ENCODE assay signal across 13 cellular contexts in the genomic region with DNA sequence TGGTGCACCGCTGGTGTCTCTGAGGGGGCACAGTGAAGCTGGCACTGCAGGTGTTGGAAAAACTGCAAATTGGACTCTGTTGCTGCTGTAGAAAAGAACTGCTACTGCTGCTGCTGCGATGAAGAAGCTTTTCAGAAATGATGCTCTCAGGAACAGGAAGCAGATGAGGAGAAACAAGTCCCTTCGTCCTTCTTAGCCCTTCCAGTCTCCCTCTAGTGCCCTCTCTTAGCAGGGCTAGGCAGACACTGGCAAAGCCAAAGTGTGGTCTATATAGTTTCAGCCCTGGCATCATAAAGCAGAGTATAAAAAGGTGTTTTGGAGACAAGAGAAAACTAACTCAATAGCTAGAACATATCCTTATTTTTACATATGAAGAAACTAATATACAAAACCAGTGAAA.
"Had no signal": no experiment of that assay in that cellular context is flagged by ENCODE, and none has a peak within 500 bp of the region (broad histone marks: within the 10 kb centered on the region; RNA-seq: fewer than 3 reads in every experiment).

No MANE protein-coding gene starts in this region.

- H3K4me3 Mint-ChIP-seq: activated CD8-positive, alpha-beta memory T cell treated with anti-CD3 and anti-CD28 coated beads, Interleukin-2, amount 10 ng/mL, durations not matched to agents 7 days and 5 days; activated naive CD8-positive, alpha-beta T cell; activated T-cell treated with anti-CD3 and anti-CD28 coated beads, Interleukin-2, amount 50 U/mL, for 24 hours; naive thymus-derived CD4-positive, alpha-beta T cell; stimulated activated naive CD8-positive, alpha-beta T cell treated with anti-CD3 and anti-CD28 coated beads, Interleukin-15, Interleukin-2, amounts not matched to agents 100 ng/mL and 50 ng/mL, for 24 hours had no signal

- H3K4me1 Mint-ChIP-seq: activated CD8-positive, alpha-beta memory T cell treated with anti-CD3 and anti-CD28 coated beads, Interleukin-2, amount 10 ng/mL, durations not matched to agents 7 days and 5 days; naive thymus-derived CD4-positive, alpha-beta T cell had no signal

- H3K9me3 Mint-ChIP-seq: activated T-cell treated with anti-CD3 and anti-CD28 coated beads, Interleukin-2, amount 50 U/mL, for 24 hours; stimulated activated naive CD8-positive, alpha-beta T cell treated with anti-CD3 and anti-CD28 coated beads, Interleukin-15, Interleukin-2, amounts not matched to agents 100 ng/mL and 50 ng/mL, for 24 hours had no signal

- H3K27ac ChIP-seq: parathyroid adenoma, testis had no signal

- H3K36me3 Mint-ChIP-seq: activated CD8-positive, alpha-beta memory T cell treated with anti-CD3 and anti-CD28 coated beads, Interleukin-2, amount 10 ng/mL, durations not matched to agents 7 days and 5 days; activated naive CD8-positive, alpha-beta T cell; naive thymus-derived CD4-positive, alpha-beta T cell had no signal

- H3K79me2 ChIP-seq: parathyroid adenoma had no signal

- H2AFZ ChIP-seq: parathyroid adenoma had no signal

- H3K27me3 ChIP-seq: testis had no signal

- H3K27ac Mint-ChIP-seq: activated CD8-positive, alpha-beta memory T cell treated with anti-CD3 and anti-CD28 coated beads, Interleukin-2, amount 10 ng/mL, durations not matched to agents 7 days and 5 days; activated naive CD8-positive, alpha-beta T cell; activated T-cell treated with anti-CD3 and anti-CD28 coated beads, Interleukin-2, amount 50 U/mL, for 24 hours; naive thymus-derived CD4-positive, alpha-beta T cell; stimulated activated naive CD8-positive, alpha-beta T cell treated with anti-CD3 and anti-CD28 coated beads, Interleukin-15, Interleukin-2, amounts not matched to agents 100 ng/mL and 50 ng/mL, for 24 hours had no signal

- H3K4me1 ChIP-seq: parathyroid adenoma had no signal

- DNase-seq: activated CD4-positive, alpha-beta T cell treated with anti-CD3 and anti-CD28 coated beads, Interleukin-2, amount 50 U/mL, for 48 hours; activated CD8-positive, alpha-beta memory T cell treated with anti-CD3 and anti-CD28 coated beads, Interleukin-2, amount 10 ng/mL, durations not matched to agents 7 days and 5 days; activated effector memory CD4-positive, alpha-beta T cell treated with Interleukin-2 at 50 U/mL for 16 hours; activated T-cell treated with anti-CD3 and anti-CD28 coated beads, Interleukin-2, amount 50 U/mL, for 24 hours; amygdala; hippocampal formation; naive thymus-derived CD4-positive, alpha-beta T cell; stimulated activated CD4-positive, alpha-beta T cell treated with anti-CD3 and anti-CD28 coated beads, Interleukin-2, amount 100 ng/mL, for 48 hours; testis had no signal

- H3K9ac ChIP-seq: parathyroid adenoma had no signal

- ATAC-seq: activated CD8-positive, alpha-beta memory T cell treated with anti-CD3 and anti-CD28 coated beads, Interleukin-2, amount 10 ng/mL, durations not matched to agents 7 days and 5 days; naive thymus-derived CD4-positive, alpha-beta T cell had no signal

- H3K27me3 Mint-ChIP-seq: activated naive CD8-positive, alpha-beta T cell; stimulated activated naive CD8-positive, alpha-beta T cell treated with anti-CD3 and anti-CD28 coated beads, Interleukin-15, Interleukin-2, amounts not matched to agents 100 ng/mL and 50 ng/mL, for 24 hours had no signal

- H3K4me3 ChIP-seq: lung, testis had no signal

- H3K9me3 ChIP-seq: testis had no signal
